ENCODE assay signal across 1 cellular context in genomic region chr10:127524869-127525268, GRCh38.
TF ChIP-seq lines count a peak whose summit lies in the region.

No MANE protein-coding gene starts in this region.

TF ChIP-seq in WTC11, 78 proteins besides CTCF, POLR2A, EP300 and RAD21 (continued from another document):
- TF ChIP-seq ZBTB43 (CRISPR knock-in tag; IDR thresholded peaks at IDR 0.05) = no peak
- no peak for TF ChIP-seq E2F1 (CRISPR knock-in tag; IDR thresholded peaks at IDR 0.05)
- TF ChIP-seq, protein P1, sequence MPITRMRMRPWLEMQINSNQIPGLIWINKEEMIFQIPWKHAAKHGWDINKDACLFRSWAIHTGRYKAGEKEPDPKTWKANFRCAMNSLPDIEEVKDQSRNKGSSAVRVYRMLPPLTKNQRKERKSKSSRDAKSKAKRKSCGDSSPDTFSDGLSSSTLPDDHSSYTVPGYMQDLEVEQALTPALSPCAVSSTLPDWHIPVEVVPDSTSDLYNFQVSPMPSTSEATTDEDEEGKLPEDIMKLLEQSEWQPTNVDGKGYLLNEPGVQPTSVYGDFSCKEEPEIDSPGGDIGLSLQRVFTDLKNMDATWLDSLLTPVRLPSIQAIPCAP (CRISPR knock-in tag; IDR thresholded peaks at IDR 0.05) = no peak
- TF ChIP-seq, protein P2, sequence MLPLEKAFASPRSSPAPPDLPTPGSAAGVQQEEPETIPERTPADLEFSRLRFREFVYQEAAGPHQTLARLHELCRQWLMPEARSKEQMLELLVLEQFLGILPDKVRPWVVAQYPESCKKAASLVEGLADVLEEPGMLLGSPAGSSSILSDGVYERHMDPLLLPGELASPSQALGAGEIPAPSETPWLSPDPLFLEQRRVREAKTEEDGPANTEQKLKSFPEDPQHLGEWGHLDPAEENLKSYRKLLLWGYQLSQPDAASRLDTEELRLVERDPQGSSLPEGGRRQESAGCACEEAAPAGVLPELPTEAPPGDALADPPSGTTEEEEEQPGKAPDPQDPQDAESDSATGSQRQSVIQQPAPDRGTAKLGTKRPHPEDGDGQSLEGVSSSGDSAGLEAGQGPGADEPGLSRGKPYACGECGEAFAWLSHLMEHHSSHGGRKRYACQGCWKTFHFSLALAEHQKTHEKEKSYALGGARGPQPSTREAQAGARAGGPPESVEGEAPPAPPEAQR (CRISPR knock-in tag; IDR thresholded peaks at IDR 0.05) = no peak
- TF ChIP-seq ATF6 (CRISPR knock-in tag; IDR thresholded peaks at IDR 0.05) = no peak
